22 cellular contexts compared by ENCODE assay signal in genomic region chr12:18828987-18829386, GRCh38.
DNase-seq lines count a peak whose midpoint lies in the region; ATAC-seq, FAIRE-seq and TF ChIP-seq lines count a peak whose summit lies in the region.
"Had no signal": no experiment of that assay in that cellular context is flagged by ENCODE, and none has a peak within 500 bp of the region (broad histone marks: within the 10 kb centered on the region; RNA-seq: fewer than 3 reads in every experiment).

No MANE protein-coding gene starts in this region.

- H3K4me2 ChIP-seq in K562 (ENCODE audit: insufficient read depth, low read length) = no peak overlapping the region
- H3K4me2 ChIP-seq: A549; BLaER1 treated with 17β-estradiol and CSF1 and Interleukin-3, amounts not matched to agents 10 nM and 100 nM had no signal

- H3K36me3 Mint-ChIP-seq in endodermal cell (ENCODE audit: low read depth) = peaks cover 5% of the 10 kb centered on the region
- no peaks in the 10 kb centered on the region for H3K36me3 Mint-ChIP-seq in activated naive CD4-positive, alpha-beta T cell treated with anti-CD3 and anti-CD28 coated beads for 36 hours (ENCODE audit: low read depth)
- H3K36me3 Mint-ChIP-seq: CD8-positive, alpha-beta T cell had no signal

- peaks cover 11% of the 10 kb centered on the region for H3K4me1 Mint-ChIP-seq in endodermal cell
- H3K4me1 Mint-ChIP-seq in activated naive CD4-positive, alpha-beta T cell treated with anti-CD3 and anti-CD28 coated beads for 36 hours (ENCODE audit: low read depth) = no peaks in the 10 kb centered on the region
- H3K4me1 Mint-ChIP-seq: B cell had no signal

- in situ Hi-C loops in K562 (cut with MboI) = no loop called here

- no peak overlapping the region for H2AFZ ChIP-seq in K562 (ENCODE audit: low read depth, low read length)

- no peak for TF ChIP-seq EP300 in K562 (IDR thresholded peaks at IDR 0.05; ENCODE audit: low read length)

- no peak for TF ChIP-seq POLR2A in K562 (conservative IDR thresholded peaks at IDR 0.05)

- no peak for TF ChIP-seq RAD21 in K562 (CRISPR knock-in tag; conservative IDR thresholded peaks at IDR 0.05 in 1 of 2, IDR thresholded peaks at IDR 0.05 in 1 of 2)

- H3K4me3 ChIP-seq in HEK293 (ENCODE audit: low read depth, low read length) (no peak overlapping the region), K562 (no peak overlapping the region), endodermal cell (ENCODE audit: low read length) (peak overlapping the region; percentile 48)
- H3K4me3 ChIP-seq: A549; BLaER1 treated with 17β-estradiol and CSF1 and Interleukin-3, amounts not matched to agents 10 nM and 100 nM had no signal

- TF ChIP-seq CTCF in HEK293 (tag by site-specific recombination; IDR thresholded peaks at IDR 0.05) = no peak
- no peak for TF ChIP-seq CTCF in K562 (IDR thresholded peaks at IDR 0.05 in 2 of 3, conservative IDR thresholded peaks at IDR 0.05 in 1 of 3; ENCODE audit: insufficient read depth in 2 of 3, low read depth in 1 of 3, low read length in 3 of 3)
- TF ChIP-seq CTCF in endodermal cell (conservative IDR thresholded peaks at IDR 0.05) = no peak

- H3K27me3 ChIP-seq in K562 (ENCODE audit: control insufficient read depth in 2 of 2, insufficient read depth in 2 of 2, low read length in 2 of 2) = no peaks in the 10 kb centered on the region
- no peaks in the 10 kb centered on the region for H3K27me3 ChIP-seq in endodermal cell (ENCODE audit: control insufficient read depth, insufficient read depth, low read length, poor library complexity, severe bottlenecking)
- H3K27me3 ChIP-seq: BLaER1 treated with 17β-estradiol and CSF1 and Interleukin-3, amounts not matched to agents 10 nM and 100 nM had no signal

- H3K27me3 Mint-ChIP-seq in endodermal cell (ENCODE audit: insufficient read depth) = no peaks in the 10 kb centered on the region
- no peaks in the 10 kb centered on the region for H3K27me3 Mint-ChIP-seq in activated naive CD4-positive, alpha-beta T cell treated with anti-CD3 and anti-CD28 coated beads for 36 hours (ENCODE audit: low read depth)
- H3K27me3 Mint-ChIP-seq: B cell; CD4-positive, alpha-beta T cell had no signal

- no peaks in the 10 kb centered on the region for H3K9me3 ChIP-seq in HEK293 (ENCODE audit: control insufficient read depth, insufficient read depth, low read depth, low read length)
- H3K9me3 ChIP-seq in K562 (replicated peaks; ENCODE audit: control insufficient read depth, insufficient read depth, low read depth, low read length) = peaks cover 7% of the 10 kb centered on the region; the same call in 1 of the 2 replicates
- H3K9me3 ChIP-seq in endodermal cell (ENCODE audit: control insufficient read depth, low read length) = peaks cover 49% of the 10 kb centered on the region
- H3K9me3 ChIP-seq: A549 had no signal

- H3K27ac Mint-ChIP-seq in endodermal cell = no peak overlapping the region
- no peak overlapping the region for H3K27ac Mint-ChIP-seq in activated naive CD4-positive, alpha-beta T cell treated with anti-CD3 and anti-CD28 coated beads for 36 hours
- H3K27ac Mint-ChIP-seq: B cell; CD4-positive, alpha-beta T cell; CD8-positive, alpha-beta T cell had no signal

- intact Hi-C loops in K562 (cut with micrococcal nuclease) = no loop called here
- intact Hi-C loops in activated naive CD4-positive, alpha-beta T cell treated with anti-CD3 and anti-CD28 coated beads for 36 hours (cut with micrococcal nuclease) = no loop called here

- H3K9me3 Mint-ChIP-seq in endodermal cell = peaks cover 41% of the 10 kb centered on the region
- H3K9me3 Mint-ChIP-seq in activated naive CD4-positive, alpha-beta T cell treated with anti-CD3 and anti-CD28 coated beads for 36 hours = peaks cover 6% of the 10 kb centered on the region

- H3K9me1 ChIP-seq in K562 (ENCODE audit: control insufficient read depth, insufficient read depth, low read length) = no peaks in the 10 kb centered on the region

- peak; percentile 12 for DNase-seq in OCI-M1 (lab: John Stamatoyannopoulos, UW)
- no peak for DNase-seq in K562 (ENCODE audit: extremely low read depth in 1 of 4, low spot score in 3 of 4)
- no peak for DNase-seq in endodermal cell
- no peak for DNase-seq in activated naive CD4-positive, alpha-beta T cell treated with anti-CD3 and anti-CD28 coated beads for 36 hours
- DNase-seq in 8988T = no peak
- no peak for DNase-seq in islet precursor cell
- DNase-seq: AML-193; Caco-2; Calu3; CD4-positive, alpha-beta T cell; CD8-positive, alpha-beta T cell; DMS79 treated with DMSO at 0.1 percent for 48 hours; GF-D8 had no signal

- no peak overlapping the region for H3K9ac ChIP-seq in K562 (ENCODE audit: insufficient read depth in 1 of 2, low read depth in 2 of 2, low read length in 2 of 2)
- no peak overlapping the region for H3K9ac ChIP-seq in endodermal cell (ENCODE audit: extremely low read depth, low read length, poor library complexity, severe bottlenecking)
- H3K9ac ChIP-seq: BLaER1 treated with 17β-estradiol and CSF1 and Interleukin-3, amounts not matched to agents 10 nM and 100 nM had no signal

- H4K20me1 ChIP-seq in K562 (replicated peaks; ENCODE audit: control insufficient read depth, insufficient read depth, low read length) = no peaks in the 10 kb centered on the region
- H4K20me1 ChIP-seq: BLaER1 treated with 17β-estradiol and CSF1 and Interleukin-3, amounts not matched to agents 10 nM and 100 nM had no signal

- POLR2A ChIA-PET in HEK293 (lab: Yijun Ruan, JAX) = no interaction called here
- POLR2A ChIA-PET in K562 (lab: Yijun Ruan, JAX) = no interaction called here

- H3K79me2 ChIP-seq in K562 (ENCODE audit: control insufficient read depth, insufficient read depth, low read length) = no peaks in the 10 kb centered on the region

- FAIRE-seq in K562 (lab: Jason Lieb, UNC) = no peak
- FAIRE-seq: A549, D721Med, G401.6, GM12891, GM18507 had no signal

- H3K4me3 Mint-ChIP-seq in endodermal cell = no peak overlapping the region
- H3K4me3 Mint-ChIP-seq in activated naive CD4-positive, alpha-beta T cell treated with anti-CD3 and anti-CD28 coated beads for 36 hours = no peak overlapping the region
- H3K4me3 Mint-ChIP-seq: B cell; CD4-positive, alpha-beta T cell; CD8-positive, alpha-beta T cell had no signal

- H3K36me3 ChIP-seq in HEK293 (ENCODE audit: control insufficient read depth in 2 of 2, insufficient read depth in 1 of 2, low read length in 2 of 2) (no peaks in the 10 kb centered on the region), K562 (ENCODE audit: control insufficient read depth, insufficient read depth, low read length) (no peaks in the 10 kb centered on the region), endodermal cell (ENCODE audit: control insufficient read depth, insufficient read depth, low read length) (no peaks in the 10 kb centered on the region)
- H3K36me3 ChIP-seq: BLaER1 treated with 17β-estradiol and CSF1 and Interleukin-3, amounts not matched to agents 10 nM and 100 nM had no signal

- CTCF ChIA-PET in HEK293 (lab: Yijun Ruan, JAX) (no interaction called here), K562 (lab: Yijun Ruan, JAX; ENCODE audit: low intra/inter-chr PET ratio) (no interaction called here)
- CTCF ChIA-PET in activated naive CD4-positive, alpha-beta T cell treated with anti-CD3 and anti-CD28 coated beads for 36 hours (lab: Charles Lee) = no interaction called here

- H3K4me1 ChIP-seq in HEK293 (ENCODE audit: control insufficient read depth, insufficient read depth, low read length) (no peaks in the 10 kb centered on the region), K562 (replicated peaks in 1 of 2; ENCODE audit: control insufficient read depth in 2 of 2, insufficient read depth in 2 of 2, low read length in 2 of 2) (peaks cover 0 to 18% of the 10 kb centered on the region in 2 experiments; a peak in 2 of 5 replicates), endodermal cell (ENCODE audit: control insufficient read depth, insufficient read depth, low read length) (no peaks in the 10 kb centered on the region)
- H3K4me1 ChIP-seq: A549, Caco-2 had no signal

- BruUV-seq in K562 (replicated peaks; lab: Mats Ljungman, UMichigan) = no TSS peak

- ATAC-seq in K562 = no peak
- ATAC-seq: A549; CD8-positive, alpha-beta T cell had no signal

- H3K27ac ChIP-seq in HEK293 (ENCODE audit: extremely low read depth, low read depth, low read length) = no peak overlapping the region
- H3K27ac ChIP-seq in K562 (ENCODE audit: extremely low read depth, low read depth, low read length) = no peak overlapping the region
- H3K27ac ChIP-seq in endodermal cell (ENCODE audit: low read depth, low read length) = no peak overlapping the region
- H3K27ac ChIP-seq: A549; BLaER1 treated with 17β-estradiol and CSF1 and Interleukin-3, amounts not matched to agents 10 nM and 100 nM; C4-2B had no signal

TF ChIP-seq in HEK293, 187 proteins besides CTCF, POLR2A, EP300 and RAD21:
- TF ChIP-seq SETDB1 (IDR thresholded peaks at IDR 0.05; ENCODE audit: insufficient read length, low read length) = peak; percentile 55
- peak; percentile 53; the same call in 1 of the 2 replicates for TF ChIP-seq ZNF530 (tag by site-specific recombination; IDR thresholded peaks at IDR 0.05; ENCODE audit: low read depth)
- TF ChIP-seq ZNF544 (tag by site-specific recombination; IDR thresholded peaks at IDR 0.05) = no peak

TF ChIP-seq in K562, 482 proteins besides CTCF, POLR2A, EP300 and RAD21:
- TF ChIP-seq GTF2E2 (tag; IDR thresholded peaks at IDR 0.05) (no peak), CBX3 (IDR thresholded peaks at IDR 0.05; ENCODE audit: borderline replicate concordance in 1 of 2, low read length in 2 of 2) (0 out of 3 replicates have a peak, but pooled peaks of 1 of the 2 experiments have one; percentile 35), TRIM28 (IDR thresholded peaks at IDR 0.05) (0 out of 2 replicates have a peak, but pooled peaks have one; percentile 29), GABPB2 (CRISPR knock-in tag; conservative IDR thresholded peaks at IDR 0.05) (no peak), NR2C1 (IDR thresholded peaks at IDR 0.05) (no peak), NR2C1 (tag; IDR thresholded peaks at IDR 0.05) (no peak)

Comparison
In these comparisons a context has a peak if more than half of its experiments do, and no peak if none do; other contexts are left out.
1. Of the 44 proteins assayed by ChIP-seq in both K562 and HEK293: peak only in K562: TRIM28; only in HEK293: SETDB1; in both: none; in neither: 42.